In genomic region chr11:64234840-64235379, GRCh38 we compare ENCODE assay signal across 8 cellular contexts. TPM values are rescaled to one million over a fixed set of nuclear protein-coding genes. Genes with fewer than 3 reads are reported as not detected.
DNase-seq lines count a peak whose midpoint lies in the region; ATAC-seq, FAIRE-seq and TF ChIP-seq lines count a peak whose summit lies in the region.

No MANE protein-coding gene starts in this region.

- H3K9me3 Mint-ChIP-seq in activated T-helper 1 cell treated with anti-CD3 and anti-CD28 coated beads, Interleukin-12 subunit alpha, Interleukin-12 subunit beta, Interleukin-2, Interleukin-4 antibody, amounts not matched to agents 30 ng/mL and 10 ng/mL and 1 ng/mL, durations not matched to agents 14 hours and 24 hours and 36 hours, result no peaks in the 10 kb centered on the region
- H3K9me3 Mint-ChIP-seq in osteocyte (ENCODE audit: unreplicated experiment), result no peaks in the 10 kb centered on the region

- no peaks in the 10 kb centered on the region for H3K27me3 Mint-ChIP-seq in activated T-helper 1 cell treated with anti-CD3 and anti-CD28 coated beads, Interleukin-12 subunit alpha, Interleukin-12 subunit beta, Interleukin-2, Interleukin-4 antibody, amounts not matched to agents 30 ng/mL and 10 ng/mL and 1 ng/mL, durations not matched to agents 14 hours and 24 hours and 36 hours (ENCODE audit: insufficient read depth)
- H3K27me3 Mint-ChIP-seq in osteocyte (ENCODE audit: unreplicated experiment), result no peaks in the 10 kb centered on the region

- no peak for FAIRE-seq in A549 (lab: Jason Lieb, UNC)

- POLR2A ChIA-PET in A549 (lab: Yijun Ruan, JAX), result no interaction called here

- 0 out of 2 replicates have a peak, but pooled peaks have one; percentile 18 for TF ChIP-seq POLR2A in A549 (IDR thresholded peaks at IDR 0.05; ENCODE audit: low read length)

- peak overlapping the region; percentile 67 for H3K27ac Mint-ChIP-seq in activated T-helper 1 cell treated with anti-CD3 and anti-CD28 coated beads, Interleukin-12 subunit alpha, Interleukin-12 subunit beta, Interleukin-2, Interleukin-4 antibody, amounts not matched to agents 30 ng/mL and 10 ng/mL and 1 ng/mL, durations not matched to agents 14 hours and 24 hours and 36 hours
- H3K27ac Mint-ChIP-seq in osteocyte (ENCODE audit: unreplicated experiment), result peak overlapping the region; percentile 56

- H3K4me3 ChIP-seq in A549, result peak overlapping the region; percentile 96
- H3K4me3 ChIP-seq in fibroblast of villous mesenchyme (ENCODE audit: low read depth, low read length), result peak overlapping the region; percentile 68

- H3K9me3 ChIP-seq in A549, result no peaks in the 10 kb centered on the region

- peak overlapping the region; percentile 96 to 97 for H3K27ac ChIP-seq in A549

- DNase-seq in A549 (ENCODE audit: low read depth in 1 of 2, low spot score in 1 of 2), result no peak
- peak; percentile 48 for DNase-seq in NCI-H2171 treated with DMSO at 0.1 percent for 48 hours (lab: John Stamatoyannopoulos, UW)
- DNase-seq in activated T-helper 1 cell treated with anti-CD3 and anti-CD28 coated beads, Interleukin-12 subunit alpha, Interleukin-12 subunit beta, Interleukin-2, Interleukin-4 antibody, amounts not matched to agents 30 ng/mL and 10 ng/mL and 1 ng/mL, durations not matched to agents 14 hours and 24 hours and 36 hours (ENCODE audit: low spot score), result peak; percentile 56
- no peak for DNase-seq in fibroblast of villous mesenchyme (ENCODE audit: low read depth)
- DNase-seq in osteocyte (ENCODE audit: extremely low spot score, unreplicated experiment), result no peak
- DNase-seq in NCI-H2081 (lab: John Stamatoyannopoulos, UW), result no peak

- WGBS in A549 (ENCODE audit: missing lambda C conversion rate), result 14% methylated on average over 4 of the region's 48 CpGs

- H3K4me2 ChIP-seq in A549, result peak overlapping the region; percentile 99

- no peak for TF ChIP-seq RAD21 in A549 (conservative IDR thresholded peaks at IDR 0.05 in 1 of 2, IDR thresholded peaks at IDR 0.05 in 1 of 2)

- TF ChIP-seq EP300 in A549 (IDR thresholded peaks at IDR 0.05), result no peak

- H3K4me3 Mint-ChIP-seq in activated T-helper 1 cell treated with anti-CD3 and anti-CD28 coated beads, Interleukin-12 subunit alpha, Interleukin-12 subunit beta, Interleukin-2, Interleukin-4 antibody, amounts not matched to agents 30 ng/mL and 10 ng/mL and 1 ng/mL, durations not matched to agents 14 hours and 24 hours and 36 hours, result peak overlapping the region; percentile 87
- H3K4me3 Mint-ChIP-seq in osteocyte (ENCODE audit: unreplicated experiment), result peak overlapping the region; percentile 78

- peaks cover 37% of the 10 kb centered on the region for H3K4me1 ChIP-seq in A549

- peaks cover 19% of the 10 kb centered on the region for H3K4me1 Mint-ChIP-seq in activated T-helper 1 cell treated with anti-CD3 and anti-CD28 coated beads, Interleukin-12 subunit alpha, Interleukin-12 subunit beta, Interleukin-2, Interleukin-4 antibody, amounts not matched to agents 30 ng/mL and 10 ng/mL and 1 ng/mL, durations not matched to agents 14 hours and 24 hours and 36 hours (ENCODE audit: low read depth)
- peaks cover 36% of the 10 kb centered on the region for H3K4me1 Mint-ChIP-seq in osteocyte (ENCODE audit: unreplicated experiment)

- no peak for TF ChIP-seq CTCF in A549 (IDR thresholded peaks at IDR 0.05)
- TF ChIP-seq CTCF in fibroblast of villous mesenchyme (IDR thresholded peaks at IDR 0.05; ENCODE audit: insufficient read depth, low read depth, low read length), result no peak
- no peak for TF ChIP-seq CTCF in osteocyte (IDR thresholded peaks at IDR 0.05)

- intact Hi-C loops in activated T-helper 1 cell treated with anti-CD3 and anti-CD28 coated beads, Interleukin-12 subunit alpha, Interleukin-12 subunit beta, Interleukin-2, Interleukin-4 antibody, amounts not matched to agents 30 ng/mL and 10 ng/mL and 1 ng/mL, durations not matched to agents 14 hours and 24 hours and 36 hours (cut with micrococcal nuclease), result loop anchor here (1.0 kb wide), 1 partner anchor 9 kb away; the partner anchor contains the start of genes NUDT22 and TRPT1

- ATAC-seq in A549 (peak; percentile 59 to 64), GM19023 (IDR thresholded peaks at IDR 0.05; ENCODE audit: unreplicated experiment) (peak; percentile 22), HG02571 (IDR thresholded peaks at IDR 0.05; ENCODE audit: unreplicated experiment) (no peak)

- H3K36me3 Mint-ChIP-seq in activated T-helper 1 cell treated with anti-CD3 and anti-CD28 coated beads, Interleukin-12 subunit alpha, Interleukin-12 subunit beta, Interleukin-2, Interleukin-4 antibody, amounts not matched to agents 30 ng/mL and 10 ng/mL and 1 ng/mL, durations not matched to agents 14 hours and 24 hours and 36 hours (ENCODE audit: low read depth), result peaks cover 13% of the 10 kb centered on the region
- peaks cover 2% of the 10 kb centered on the region for H3K36me3 Mint-ChIP-seq in osteocyte (ENCODE audit: unreplicated experiment)

- CTCF ChIA-PET in A549 (lab: Yijun Ruan, JAX), result interaction anchor here (1.2 to 2.4 kb wide), 3 partner anchors 15 to 83 kb away, joined by 3 to 12 read pairs (median 3); partner anchors contain the start of gene PRDX5

TF ChIP-seq in A549, 52 proteins besides CTCF, POLR2A, EP300 and RAD21:
- TF ChIP-seq FOSB (CRISPR knock-in tag; IDR thresholded peaks at IDR 0.05) (no peak), ZFP36 (IDR thresholded peaks at IDR 0.05; ENCODE audit: borderline replicate concordance, partially characterized antibody) (no peak), MAX (IDR thresholded peaks at IDR 0.05) (peak; percentile 28; the same call in 1 of the 2 replicates), KDM1A (IDR thresholded peaks at IDR 0.05; ENCODE audit: low read depth) (no peak)

RNA-seq across cellular contexts. Expression of gene VEGFB, which starts 0.5 kb away (rescaled TPM):
- 6.8 and 10.9 TPM in 2 replicates for polyA plus RNA-seq in A549 (2011; rRNA removed)
- polyA plus RNA-seq in A549 (2012; cell fraction: cytosol; rRNA removed), result 21.9 and 26.1 TPM in 2 replicates
- 10.8 and 17.3 TPM in 2 replicates for polyA plus RNA-seq in A549 (2012; cell fraction: nucleus; rRNA removed)
- 24.6 to 26.7 TPM (median 26.5 TPM) in 3 replicates for polyA plus RNA-seq in A549 (2017; fragmentation: RNase III; extraction: RNeasy Plus Mini Kit Qiagen cat#74134 plus additional on column Dnase treatment)
- polyA minus RNA-seq in A549 (2011; rRNA and poly(A)+ RNA removed), result 7.2 and 9.9 TPM in 2 replicates
- 55.5 and 60.2 TPM in 2 replicates for total RNA-seq in activated T-helper 1 cell treated with anti-CD3 and anti-CD28 coated beads, Interleukin-12 subunit alpha, Interleukin-12 subunit beta, Interleukin-2, Interleukin-4 antibody, amounts not matched to agents 30 ng/mL and 10 ng/mL and 1 ng/mL, durations not matched to agents 14 hours and 24 hours and 36 hours
- 17.7 and 21.9 TPM in 2 replicates for total RNA-seq in fibroblast of villous mesenchyme
- 205 and 217 TPM in 2 replicates for total RNA-seq in osteocyte

RNA-seq across cellular contexts. Expression of gene DNAJC4, which starts 4.6 kb away (rescaled TPM):
- polyA plus RNA-seq in A549 (2011; rRNA removed) (8.9 and 9.8 TPM in 2 replicates), A549 (2017; fragmentation: RNase III; extraction: RNeasy Plus Mini Kit Qiagen cat#74134 plus additional on column Dnase treatment) (12.6 to 16.6 TPM (median 16.2 TPM) in 3 replicates)
- polyA plus RNA-seq in A549 (2012; cell fraction: cytosol; rRNA removed), result 10.6 and 16.8 TPM in 2 replicates
- polyA plus RNA-seq in A549 (2012; cell fraction: nucleus; rRNA removed), result 21.2 and 25.0 TPM in 2 replicates
- 6.9 and 10.5 TPM in 2 replicates for polyA minus RNA-seq in A549 (2011; rRNA and poly(A)+ RNA removed)
- total RNA-seq in activated T-helper 1 cell treated with anti-CD3 and anti-CD28 coated beads, Interleukin-12 subunit alpha, Interleukin-12 subunit beta, Interleukin-2, Interleukin-4 antibody, amounts not matched to agents 30 ng/mL and 10 ng/mL and 1 ng/mL, durations not matched to agents 14 hours and 24 hours and 36 hours, result 18.4 and 19.8 TPM in 2 replicates
- total RNA-seq in fibroblast of villous mesenchyme (6.5 and 9.3 TPM in 2 replicates), osteocyte (46.5 and 49.9 TPM in 2 replicates)

RNA-seq across cellular contexts. Expression of gene FKBP2, which starts 6.0 kb away (rescaled TPM):
- 40.5 and 41.4 TPM in 2 replicates for polyA plus RNA-seq in A549 (2011; rRNA removed)
- 114 and 125 TPM in 2 replicates for polyA plus RNA-seq in A549 (2012; cell fraction: cytosol; rRNA removed)
- polyA plus RNA-seq in A549 (2012; cell fraction: nucleus; rRNA removed), result 54.1 and 55.7 TPM in 2 replicates
- 131 to 142 TPM (median 136 TPM) in 3 replicates for polyA plus RNA-seq in A549 (2017; fragmentation: RNase III; extraction: RNeasy Plus Mini Kit Qiagen cat#74134 plus additional on column Dnase treatment)
- 27.7 and 31.9 TPM in 2 replicates for polyA minus RNA-seq in A549 (2011; rRNA and poly(A)+ RNA removed)
- 32.6 and 34.3 TPM in 2 replicates for total RNA-seq in activated T-helper 1 cell treated with anti-CD3 and anti-CD28 coated beads, Interleukin-12 subunit alpha, Interleukin-12 subunit beta, Interleukin-2, Interleukin-4 antibody, amounts not matched to agents 30 ng/mL and 10 ng/mL and 1 ng/mL, durations not matched to agents 14 hours and 24 hours and 36 hours
- 46.7 and 47.5 TPM in 2 replicates for total RNA-seq in fibroblast of villous mesenchyme
- total RNA-seq in osteocyte, result 52.9 and 54.7 TPM in 2 replicates

RNA-seq across cellular contexts. Expression of gene NUDT22, which starts 8.8 kb away (rescaled TPM):
- polyA plus RNA-seq in A549 (2011; rRNA removed) (21.5 and 21.7 TPM in 2 replicates), A549 (2017; fragmentation: RNase III; extraction: RNeasy Plus Mini Kit Qiagen cat#74134 plus additional on column Dnase treatment) (25.7 to 33.2 TPM (median 33.1 TPM) in 3 replicates)
- polyA plus RNA-seq in A549 (2012; cell fraction: cytosol; rRNA removed), result 42.0 and 52.4 TPM in 2 replicates
- 73.1 and 89.7 TPM in 2 replicates for polyA plus RNA-seq in A549 (2012; cell fraction: nucleus; rRNA removed)
- polyA minus RNA-seq in A549 (2011; rRNA and poly(A)+ RNA removed), result 15.2 and 16.5 TPM in 2 replicates
- 74.9 and 79.4 TPM in 2 replicates for total RNA-seq in activated T-helper 1 cell treated with anti-CD3 and anti-CD28 coated beads, Interleukin-12 subunit alpha, Interleukin-12 subunit beta, Interleukin-2, Interleukin-4 antibody, amounts not matched to agents 30 ng/mL and 10 ng/mL and 1 ng/mL, durations not matched to agents 14 hours and 24 hours and 36 hours
- total RNA-seq in fibroblast of villous mesenchyme (43.6 and 80.5 TPM in 2 replicates), osteocyte (43.7 and 46.8 TPM in 2 replicates)

RNA-seq across cellular contexts. Expression of gene TRPT1, which starts 8.9 kb away (rescaled TPM):
- polyA plus RNA-seq in A549 (2011; rRNA removed) (18.6 and 25.2 TPM in 2 replicates), A549 (2017; fragmentation: RNase III; extraction: RNeasy Plus Mini Kit Qiagen cat#74134 plus additional on column Dnase treatment) (24.2 to 28.5 TPM (median 26.1 TPM) in 3 replicates)
- 31.3 and 36.3 TPM in 2 replicates for polyA plus RNA-seq in A549 (2012; cell fraction: cytosol; rRNA removed)
- 59.6 and 75.7 TPM in 2 replicates for polyA plus RNA-seq in A549 (2012; cell fraction: nucleus; rRNA removed)
- polyA minus RNA-seq in A549 (2011; rRNA and poly(A)+ RNA removed), result 26.9 and 27.9 TPM in 2 replicates
- 30.3 and 35.5 TPM in 2 replicates for total RNA-seq in activated T-helper 1 cell treated with anti-CD3 and anti-CD28 coated beads, Interleukin-12 subunit alpha, Interleukin-12 subunit beta, Interleukin-2, Interleukin-4 antibody, amounts not matched to agents 30 ng/mL and 10 ng/mL and 1 ng/mL, durations not matched to agents 14 hours and 24 hours and 36 hours
- total RNA-seq in fibroblast of villous mesenchyme (32.4 and 33.2 TPM in 2 replicates), osteocyte (39.2 and 39.7 TPM in 2 replicates)

Comparison
In these comparisons a context has a peak if more than half of its experiments do, and no peak if none do; other contexts are left out.
1. DNase-seq: peak in NCI-H2171 treated with DMSO at 0.1 percent for 48 hours (single experiment) and activated T-helper 1 cell treated with anti-CD3 and anti-CD28 coated beads, Interleukin-12 subunit alpha, Interleukin-12 subunit beta, Interleukin-2, Interleukin-4 antibody, amounts not matched to agents 30 ng/mL and 10 ng/mL and 1 ng/mL, durations not matched to agents 14 hours and 24 hours and 36 hours (single experiment); none in A549 (0 of 2), fibroblast of villous mesenchyme (single experiment), osteocyte (single experiment) and NCI-H2081 (0 of 2).